In the genomic region with DNA sequence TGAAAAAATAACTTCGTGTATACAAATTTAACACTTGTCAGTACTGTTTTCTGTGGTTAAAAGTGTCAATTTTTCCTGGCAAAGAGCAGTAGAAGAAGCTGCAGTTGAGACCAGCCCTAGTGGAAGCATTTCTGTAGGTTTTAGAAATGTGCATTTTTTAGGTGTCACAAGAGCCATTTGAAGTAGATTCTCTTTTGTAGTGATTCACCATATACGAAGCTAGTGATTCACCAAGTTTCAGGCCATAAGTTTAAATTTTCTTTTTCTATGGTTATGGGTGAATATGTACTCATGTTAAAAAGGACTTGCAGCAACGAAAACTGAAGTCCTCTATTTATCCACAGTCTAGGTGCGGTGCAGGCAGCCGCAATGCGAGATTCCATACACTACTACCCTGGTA, we compare ENCODE assay signal across 16 cellular contexts. TPM values are rescaled to one million over a fixed set of nuclear protein-coding genes. Genes with fewer than 3 reads are reported as not detected.
DNase-seq lines count a peak whose midpoint lies in the region; ATAC-seq, FAIRE-seq and TF ChIP-seq lines count a peak whose summit lies in the region.
"Had no signal": no experiment of that assay in that cellular context is flagged by ENCODE, and none has a peak within 500 bp of the region (broad histone marks: within the 10 kb centered on the region; RNA-seq: fewer than 3 reads in every experiment).

No MANE protein-coding gene starts in this region.

- POLR2A ChIA-PET in PC-3 (lab: Charles Lee; ENCODE audit: unreplicated experiment), result no interaction called here

- peaks cover 50% of the 10 kb centered on the region for H3K36me3 Mint-ChIP-seq in natural killer cell treated with Interleukin-12 subunit alpha and Interleukin-12 subunit beta and Interleukin-15 and Interleukin-18, amount 100 ng/mL, for 72 hours
- H3K36me3 Mint-ChIP-seq in progenitor cell of endocrine pancreas (ENCODE audit: insufficient read depth), result peaks cover 5% of the 10 kb centered on the region

- peak overlapping the region; percentile 58; the same call in 1 of the 2 replicates for H3K9ac ChIP-seq in PC-3 (ENCODE audit: low read length)

- H3F3A ChIP-seq in PC-3 (ENCODE audit: low read length, unreplicated experiment), result peaks cover 4% of the 10 kb centered on the region

- CTCF ChIA-PET in PC-3 (lab: Charles Lee), result no interaction called here

- peak overlapping the region; percentile 95 for H3K4me3 Mint-ChIP-seq in natural killer cell treated with Interleukin-12 subunit alpha and Interleukin-12 subunit beta and Interleukin-15 and Interleukin-18, amount 100 ng/mL, for 72 hours
- H3K4me3 Mint-ChIP-seq in progenitor cell of endocrine pancreas (ENCODE audit: low read depth), result no peak overlapping the region
- H3K4me3 Mint-ChIP-seq: endodermal cell, mesothelial cell of epicardium had no signal

- BruUV-seq in PC-3 (replicated peaks; lab: Mats Ljungman, UMichigan), result no TSS peak

- WGBS in ovary, 3 donors, result 96 to 97% (median 96%) methylated on average over 6 of the region's 6 CpGs

- H3K9me3 Mint-ChIP-seq in natural killer cell treated with Interleukin-12 subunit alpha and Interleukin-12 subunit beta and Interleukin-15 and Interleukin-18, amount 100 ng/mL, for 72 hours, result no peaks in the 10 kb centered on the region
- no peaks in the 10 kb centered on the region for H3K9me3 Mint-ChIP-seq in progenitor cell of endocrine pancreas (ENCODE audit: low read depth)
- H3K9me3 Mint-ChIP-seq: endodermal cell, mesothelial cell of epicardium had no signal

- H3K4me1 Mint-ChIP-seq in natural killer cell treated with Interleukin-12 subunit alpha and Interleukin-12 subunit beta and Interleukin-15 and Interleukin-18, amount 100 ng/mL, for 72 hours (ENCODE audit: low read depth in 2 of 2), result peaks cover 28 to 49% of the 10 kb centered on the region in 2 donors
- H3K4me1 Mint-ChIP-seq in progenitor cell of endocrine pancreas (ENCODE audit: low read depth), result peaks cover 3% of the 10 kb centered on the region

- peak overlapping the region; percentile 93 for H3K4me2 ChIP-seq in PC-3 (ENCODE audit: low read length)

- H3K27me3 ChIP-seq in PC-3 (ENCODE audit: low read length), result no peaks in the 10 kb centered on the region
- H3K27me3 ChIP-seq in brain microvascular endothelial cell (replicated peaks), result no peaks in the 10 kb centered on the region
- no peaks in the 10 kb centered on the region for H3K27me3 ChIP-seq in ovary

- H3K27ac Mint-ChIP-seq in natural killer cell treated with Interleukin-12 subunit alpha and Interleukin-12 subunit beta and Interleukin-15 and Interleukin-18, amount 100 ng/mL, for 72 hours, result peak overlapping the region; percentile 83 to 99
- H3K27ac Mint-ChIP-seq in progenitor cell of endocrine pancreas, result no peak overlapping the region
- H3K27ac Mint-ChIP-seq: endodermal cell, mesothelial cell of epicardium had no signal

- DNase-seq in EL (peak; percentile 55), PC-3 (peak; percentile 31), brain microvascular endothelial cell (no peak), progenitor cell of endocrine pancreas (ENCODE audit: low spot score, unreplicated experiment) (no peak), ovary (no peak), RCC 7860 (ENCODE audit: low spot score) (no peak)
- no peak for DNase-seq in natural killer cell treated with Interleukin-12 subunit alpha and Interleukin-12 subunit beta and Interleukin-15 and Interleukin-18, amount 100 ng/mL, for 72 hours (ENCODE audit: low spot score)
- DNase-seq: activated CD4-positive, alpha-beta T cell treated with anti-CD3 and anti-CD28 coated beads for 48 hours; anterior cingulate cortex; endodermal cell; NCI-H1694 treated with DMSO at 0.1 percent for 48 hours; NCI-H774 had no signal

- H3K9me3 ChIP-seq in PC-3 (ENCODE audit: low read length) (no peaks in the 10 kb centered on the region), ovary (no peaks in the 10 kb centered on the region)
- H3K9me3 ChIP-seq: thoracic aorta had no signal

- TF ChIP-seq CTCF in PC-3 (conservative IDR thresholded peaks at IDR 0.05; ENCODE audit: low read depth, low read length) (no peak), brain microvascular endothelial cell (IDR thresholded peaks at IDR 0.05; ENCODE audit: low read depth, low read length, missing control alignments) (no peak), progenitor cell of endocrine pancreas (IDR thresholded peaks at IDR 0.05; ENCODE audit: unreplicated experiment) (no peak), ovary (IDR thresholded peaks at IDR 0.05) (no peak)

- peaks cover 35% of the 10 kb centered on the region for H4K20me1 ChIP-seq in PC-3 (ENCODE audit: low read length)

- H3K79me2 ChIP-seq in PC-3 (ENCODE audit: low read length), result peaks cover 84% of the 10 kb centered on the region

- ATAC-seq in PC-3, result no peak
- ATAC-seq in natural killer cell treated with Interleukin-12 subunit alpha and Interleukin-12 subunit beta and Interleukin-15 and Interleukin-18, amount 100 ng/mL, for 72 hours, result no peak
- ATAC-seq in GM18868 (IDR thresholded peaks at IDR 0.05; ENCODE audit: unreplicated experiment), result no peak
- ATAC-seq: HCT116 had no signal

- TF ChIP-seq POLR2A in ovary (IDR thresholded peaks at IDR 0.05), result no peak

- no peak for FAIRE-seq in RCC 7860 (lab: Jason Lieb, UNC)

- intact Hi-C loops in PC-3 (cut with micrococcal nuclease), result loop anchor here (10.0 kb wide), 1 partner anchor 507 kb away; no protein-coding TSS in a partner anchor
- intact Hi-C loops in ovary (cut with DNase I), result no loop called here

- in situ Hi-C loops in brain microvascular endothelial cell (cut with HindIII; ENCODE audit: low pct_ligation_motif_present, low sequenced_read_pairs), result loop anchor here (25.0 kb wide), 1 partner anchor 120 kb away; no protein-coding TSS in a partner anchor

- H3K4me3 ChIP-seq in PC-3 (ENCODE audit: low read length) (peak overlapping the region; percentile 80), brain microvascular endothelial cell (ENCODE audit: low read depth, low read length) (peak overlapping the region; percentile 42), ovary (no peak overlapping the region)

- H3K36me3 ChIP-seq in PC-3 (ENCODE audit: low read depth, low read length) (peaks cover 67% of the 10 kb centered on the region), brain microvascular endothelial cell (replicated peaks) (peaks cover 30% of the 10 kb centered on the region), ovary (no peaks in the 10 kb centered on the region)

- TF ChIP-seq EP300 in ovary (IDR thresholded peaks at IDR 0.05), result no peak

- H3K27me3 Mint-ChIP-seq in natural killer cell treated with Interleukin-12 subunit alpha and Interleukin-12 subunit beta and Interleukin-15 and Interleukin-18, amount 100 ng/mL, for 72 hours, result no peaks in the 10 kb centered on the region
- H3K27me3 Mint-ChIP-seq in progenitor cell of endocrine pancreas, result peaks cover 3% of the 10 kb centered on the region

- H3K27ac ChIP-seq in PC-3 (ENCODE audit: low read length) (peak overlapping the region; percentile 16; the same call in 1 of the 2 replicates), brain microvascular endothelial cell (no peak overlapping the region), ovary (no peak overlapping the region)
- H3K27ac ChIP-seq: thoracic aorta had no signal

- no peaks in the 10 kb centered on the region for H3K9me2 ChIP-seq in PC-3 (replicated peaks; ENCODE audit: low read length)

- peaks cover 60% of the 10 kb centered on the region for H3K4me1 ChIP-seq in PC-3 (ENCODE audit: insufficient read depth, low read length)
- peaks cover 3% of the 10 kb centered on the region for H3K4me1 ChIP-seq in ovary (ENCODE audit: insufficient read depth)

- H2AFZ ChIP-seq in PC-3 (ENCODE audit: low read length), result no peak overlapping the region

RNA-seq across cellular contexts. Expression of gene NABP1, which starts 4.2 kb away (rescaled TPM):
- total RNA-seq in PC-3 (2014; rRNA removed) (45.4 and 56.8 TPM in 2 replicates), progenitor cell of endocrine pancreas (6.4 TPM in 2 replicates), ovary (10 to 100 TPM; 11.4 to 17.6 (median 13.4) TPM)
- 100 to 1,000 TPM; 125 to 138 TPM for total RNA-seq in natural killer cell treated with Interleukin-12 subunit alpha and Interleukin-12 subunit beta and Interleukin-15 and Interleukin-18, amount 100 ng/mL, for 72 hours
- polyA plus RNA-seq in ovary, result 10 to 100 TPM in 1 of 2 donors, 1 to 10 TPM in 1; 5.3 to 19.1 TPM

Comparison
In these comparisons a context has a peak if more than half of its experiments do, and no peak if none do; other contexts are left out.
1. DNase-seq: peak in EL (single experiment) and PC-3 (single experiment); none in brain microvascular endothelial cell (single experiment), natural killer cell treated with Interleukin-12 subunit alpha and Interleukin-12 subunit beta and Interleukin-15 and Interleukin-18, amount 100 ng/mL, for 72 hours (single experiment), progenitor cell of endocrine pancreas (single experiment), ovary (0 of 5) and RCC 7860 (single experiment).